Comparison of ENCODE assay signal across 15 cellular contexts in genomic region chr10:110285501-110285900, GRCh38.
"Had no signal": no experiment of that assay in that cellular context is flagged by ENCODE, and none has a peak within 500 bp of the region (broad histone marks: within the 10 kb centered on the region; RNA-seq: fewer than 3 reads in every experiment).

No MANE protein-coding gene starts in this region.

- H3K79me2 ChIP-seq: hepatocyte had no signal

- H3K27me3 ChIP-seq: hepatocyte, neural progenitor cell, suprapubic skin had no signal

- H3K9ac ChIP-seq: neural progenitor cell had no signal

- H2AFZ ChIP-seq: hepatocyte, neural progenitor cell had no signal

- H3K4me3 ChIP-seq: hepatocyte, neural progenitor cell, smooth muscle cell, suprapubic skin had no signal

- H3K27ac ChIP-seq: hepatocyte, neural progenitor cell, suprapubic skin had no signal

- H3K4me1 ChIP-seq: neural progenitor cell had no signal

- H3K9me3 ChIP-seq: suprapubic skin had no signal

- H3K4me2 ChIP-seq: hepatocyte, neural progenitor cell, smooth muscle cell had no signal

- DNase-seq: activated B cell treated with CpG ODN at 0.5 μM for 24 hours; activated CD4-positive, alpha-beta memory T cell treated with anti-CD3 and anti-CD28 coated beads, Interleukin-2, amount 10 ng/mL, durations not matched to agents 7 days and 5 days; activated CD4-positive, alpha-beta T cell treated with anti-CD3 and anti-CD28 coated beads for 48 hours; activated CD8-positive, alpha-beta memory T cell treated with anti-CD3 and anti-CD28 coated beads, Interleukin-2, amount 10 ng/mL, durations not matched to agents 7 days and 5 days; activated naive CD4-positive, alpha-beta T cell; activated naive CD8-positive, alpha-beta T cell treated with anti-CD3 and anti-CD28 coated beads for 36 hours; amniotic stem cell; foreskin fibroblast; islet precursor cell; stimulated activated CD4-positive, alpha-beta T cell treated with anti-CD3 and anti-CD28 coated beads, Interleukin-4, amount 100 ng/mL, for 1 hour; stimulated activated naive CD8-positive, alpha-beta T cell treated with anti-CD3 and anti-CD28 coated beads, Interleukin-15, amount 100 ng/mL, for 72 hours had no signal
